In genomic region chr3:10142707-10143560, GRCh38 we compare ENCODE assay signal across 1 cellular context.
TF ChIP-seq lines count a peak whose summit lies in the region.

No MANE protein-coding gene starts in this region.

TF ChIP-seq in K562, 482 proteins besides CTCF, POLR2A, EP300 and RAD21 (continued from another document and continues in another):
- TF ChIP-seq PREB (CRISPR knock-in tag; IDR thresholded peaks at IDR 0.05) (no peak), TAF1 (IDR thresholded peaks at IDR 0.05; ENCODE audit: control insufficient read depth, extremely low read depth, insufficient read depth, low read length, severe bottlenecking) (peak; percentile 7), TRIM24 (IDR thresholded peaks at IDR 0.05) (peak; percentile 96 to 97), KDM1A (IDR thresholded peaks at IDR 0.05) (peak; percentile 55 to 61; a peak in 3 of 4 replicates), ZNF76 (CRISPR knock-in tag; IDR thresholded peaks at IDR 0.05; ENCODE audit: borderline replicate concordance) (no peak), DPF2 (IDR thresholded peaks at IDR 0.05) (peak; percentile 66; the same call in 1 of the 2 replicates), CSDE1 (IDR thresholded peaks at IDR 0.05) (no peak), ZBTB40 (IDR thresholded peaks at IDR 0.05) (peak; percentile 40; the same call in 1 of the 2 replicates), ZBTB40 (CRISPR knock-in tag; IDR thresholded peaks at IDR 0.05) (no peak), YBX1 (IDR thresholded peaks at IDR 0.05) (no peak), JUND (IDR thresholded peaks at IDR 0.05; ENCODE audit: borderline replicate concordance, low read depth, low read length) (peak; percentile 41; the same call in 1 of the 2 replicates), JUND (tag; IDR thresholded peaks at IDR 0.05; ENCODE audit: borderline replicate concordance, low read depth, low read length) (no peak), ADNP (tag; IDR thresholded peaks at IDR 0.05) (peak; percentile 71; the same call in 1 of the 2 replicates), ZBTB2 (IDR thresholded peaks at IDR 0.05) (no peak), CBFB (CRISPR knock-in tag; IDR thresholded peaks at IDR 0.05) (0 out of 2 replicates have a peak, but pooled peaks have one; percentile 57), IFI16 (CRISPR knock-in tag; IDR thresholded peaks at IDR 0.05) (no peak), ARID4B (CRISPR knock-in tag; IDR thresholded peaks at IDR 0.05) (no peak; the same call in 1 of the 2 replicates), ZNF143 (CRISPR knock-in tag; IDR thresholded peaks at IDR 0.05) (no peak), NRF1 (conservative IDR thresholded peaks at IDR 0.05 in 1 of 2, IDR thresholded peaks at IDR 0.05 in 1 of 2) (no peak; a peak in 2 of 4 replicates), ZNF740 (CRISPR knock-in tag; IDR thresholded peaks at IDR 0.05) (no peak), ZNF740 (tag; IDR thresholded peaks at IDR 0.05) (no peak), CBX2 (IDR thresholded peaks at IDR 0.05; ENCODE audit: insufficient read depth, low read length, poor library complexity, severe bottlenecking) (no peak), MYBL2 (IDR thresholded peaks at IDR 0.05; ENCODE audit: low read depth) (no peak), MYBL2 (CRISPR knock-in tag; IDR thresholded peaks at IDR 0.05; ENCODE audit: borderline replicate concordance) (no peak), ZNF324 (CRISPR knock-in tag; IDR thresholded peaks at IDR 0.05) (no peak), HCFC1 (IDR thresholded peaks at IDR 0.05; ENCODE audit: low read depth, low read length) (peak; percentile 15; the same call in 1 of the 2 replicates), ZNF384 (IDR thresholded peaks at IDR 0.05; ENCODE audit: low read depth, low read length) (peak; percentile 86), MEIS2 (IDR thresholded peaks at IDR 0.05; ENCODE audit: partially characterized antibody) (no peak), BRF2 (IDR thresholded peaks at IDR 0.05; ENCODE audit: borderline replicate concordance, insufficient read depth, insufficient read length) (no peak), ZNF717 (CRISPR knock-in tag; IDR thresholded peaks at IDR 0.05) (no peak), BRD9 (IDR thresholded peaks at IDR 0.05; ENCODE audit: low read depth, partially characterized antibody) (peak; percentile 62), TFAP4 (CRISPR knock-in tag; IDR thresholded peaks at IDR 0.05; ENCODE audit: borderline replicate concordance) (peak; percentile 62; the same call in 1 of the 2 replicates), ESRRB (CRISPR knock-in tag; IDR thresholded peaks at IDR 0.05; ENCODE audit: borderline replicate concordance) (no peak), MYC (IDR thresholded peaks at IDR 0.05; ENCODE audit: low read depth, low read length) (peak; percentile 92), MYC (CRISPR knock-in tag; IDR thresholded peaks at IDR 0.05; ENCODE audit: borderline replicate concordance, low read depth) (no peak), ZFP91 (CRISPR knock-in tag; IDR thresholded peaks at IDR 0.05) (no peak)
